In the genomic region with DNA sequence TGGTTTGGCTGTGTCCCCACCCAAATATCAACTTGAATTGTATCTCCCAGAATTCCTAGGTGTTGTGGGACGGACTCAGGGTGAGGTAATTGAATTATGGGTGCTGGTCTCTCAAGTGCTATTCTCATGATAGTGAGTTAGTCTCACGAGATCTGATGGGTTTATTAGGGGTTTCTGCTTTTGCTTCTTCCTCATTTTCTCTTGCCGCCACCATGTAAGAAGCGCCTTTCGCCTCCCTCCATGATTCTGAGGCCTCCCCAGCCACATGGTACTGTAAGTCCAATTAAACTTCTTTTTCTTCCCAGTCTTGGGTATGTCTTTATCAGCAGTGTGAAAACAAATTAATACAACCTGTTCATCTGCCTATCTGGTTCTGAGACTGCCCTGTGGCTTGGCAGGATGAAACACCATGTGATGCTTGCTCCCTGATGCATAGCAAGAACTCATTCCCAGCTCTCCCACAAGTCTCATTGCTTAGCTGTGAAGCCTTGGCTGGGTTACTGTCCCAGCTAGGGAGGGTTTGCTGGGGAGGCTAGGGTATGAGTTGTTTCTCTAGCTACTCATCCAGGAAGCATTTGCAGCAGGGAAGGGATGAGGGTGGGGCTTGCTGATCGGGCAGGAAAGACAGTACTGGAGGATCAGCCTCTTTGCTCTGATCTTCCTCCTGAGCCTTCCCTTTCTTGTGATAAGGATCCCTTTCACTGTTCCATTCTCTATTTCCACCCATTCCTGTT, we compare ENCODE assay signal across 10 cellular contexts. TPM values are rescaled to one million over a fixed set of nuclear protein-coding genes. Genes with fewer than 3 reads are reported as not detected.
DNase-seq lines count a peak whose midpoint lies in the region; ATAC-seq and TF ChIP-seq lines count a peak whose summit lies in the region.
"Had no signal": no experiment of that assay in that cellular context is flagged by ENCODE, and none has a peak within 500 bp of the region (broad histone marks: within the 10 kb centered on the region; RNA-seq: fewer than 3 reads in every experiment).

No MANE protein-coding gene starts in this region.

- intact Hi-C loops in colonic mucosa (cut with DNase I), result no loop called here
- intact Hi-C loops in natural killer cell (cut with micrococcal nuclease), result no loop called here

- H3K9ac ChIP-seq in colonic mucosa (ENCODE audit: low read depth in 2 of 2, low read length in 2 of 2) (peak overlapping the region in 1 of 2 donors; percentile 43), neuronal stem cell (ENCODE audit: low read depth, low read length, poor library complexity) (no peak overlapping the region)

- no peaks in the 10 kb centered on the region for H3K4me1 ChIP-seq in colonic mucosa
- H3K4me1 ChIP-seq in neuronal stem cell (ENCODE audit: control insufficient read depth in 2 of 2, insufficient read depth in 1 of 2, low read depth in 1 of 2, low read length in 2 of 2), result peaks cover 0 to 5% of the 10 kb centered on the region in 2 donors

- no peak overlapping the region for H3K4me3 Mint-ChIP-seq in activated CD8-positive, alpha-beta memory T cell treated with anti-CD3 and anti-CD28 coated beads, Interleukin-2, amount 10 ng/mL, durations not matched to agents 7 days and 5 days
- H3K4me3 Mint-ChIP-seq in natural killer cell, result no peak overlapping the region
- H3K4me3 Mint-ChIP-seq: activated naive CD8-positive, alpha-beta T cell treated with anti-CD3 and anti-CD28 coated beads, Interleukin-2, amount 10 ng/mL, durations not matched to agents 7 days and 5 days had no signal

- H3K27me3 Mint-ChIP-seq in activated CD8-positive, alpha-beta memory T cell treated with anti-CD3 and anti-CD28 coated beads, Interleukin-2, amount 10 ng/mL, durations not matched to agents 7 days and 5 days, result peaks cover 12% of the 10 kb centered on the region
- H3K27me3 Mint-ChIP-seq in natural killer cell (ENCODE audit: low read depth in 2 of 2), result peaks cover 2 to 5% of the 10 kb centered on the region in 2 donors

- no peak overlapping the region for H2AFZ ChIP-seq in neuronal stem cell (ENCODE audit: low read length)

- H3K36me3 ChIP-seq in colonic mucosa, result no peaks in the 10 kb centered on the region
- H3K36me3 ChIP-seq in neuronal stem cell (replicated peaks in 1 of 2; ENCODE audit: control insufficient read depth in 2 of 2, insufficient read depth in 2 of 2, low read length in 2 of 2), result no peaks in the 10 kb centered on the region

- H3K4me1 Mint-ChIP-seq in activated CD8-positive, alpha-beta memory T cell treated with anti-CD3 and anti-CD28 coated beads, Interleukin-2, amount 10 ng/mL, durations not matched to agents 7 days and 5 days, result peaks cover 10% of the 10 kb centered on the region
- peaks cover 9 to 12% of the 10 kb centered on the region in 2 donors for H3K4me1 Mint-ChIP-seq in natural killer cell

- H2BK12ac ChIP-seq in neuronal stem cell (ENCODE audit: low read length), result no peak overlapping the region

- H2BK15ac ChIP-seq in neuronal stem cell (ENCODE audit: low read length), result no peak overlapping the region

- H3K9me3 Mint-ChIP-seq in activated CD8-positive, alpha-beta memory T cell treated with anti-CD3 and anti-CD28 coated beads, Interleukin-2, amount 10 ng/mL, durations not matched to agents 7 days and 5 days (ENCODE audit: low read depth), result peaks cover 8% of the 10 kb centered on the region
- peaks cover 4 to 10% of the 10 kb centered on the region in 2 donors for H3K9me3 Mint-ChIP-seq in natural killer cell

- H4K91ac ChIP-seq in neuronal stem cell (ENCODE audit: low read depth, low read length, poor library complexity), result no peak overlapping the region

- CTCF ChIA-PET in activated CD8-positive, alpha-beta memory T cell treated with anti-CD3 and anti-CD28 coated beads, Interleukin-2, amount 10 ng/mL, durations not matched to agents 7 days and 5 days (lab: Charles Lee), result interaction anchor here (0.7 to 1.5 kb wide), 2 partner anchors 17 to 19 kb away, joined by 3 to 4 read pairs; no protein-coding TSS in a partner anchor

- no peak overlapping the region for H2AK5ac ChIP-seq in neuronal stem cell (ENCODE audit: low read depth, low read length)

- H3K36me3 Mint-ChIP-seq in activated CD8-positive, alpha-beta memory T cell treated with anti-CD3 and anti-CD28 coated beads, Interleukin-2, amount 10 ng/mL, durations not matched to agents 7 days and 5 days, result peaks cover 2% of the 10 kb centered on the region
- H3K36me3 Mint-ChIP-seq in natural killer cell, result peaks cover 14% of the 10 kb centered on the region

- no CpG with 5 or more reads among the region's 6 CpGs for WGBS in neuronal stem cell (ENCODE audit: extremely low coverage in 2 of 2, insufficient read length in 2 of 2, insufficient replicate concordance in 1 of 2), 2 donors

- H3K27ac Mint-ChIP-seq in activated CD8-positive, alpha-beta memory T cell treated with anti-CD3 and anti-CD28 coated beads, Interleukin-2, amount 10 ng/mL, durations not matched to agents 7 days and 5 days, result no peak overlapping the region
- H3K27ac Mint-ChIP-seq in natural killer cell, result no peak overlapping the region
- H3K27ac Mint-ChIP-seq: activated naive CD8-positive, alpha-beta T cell treated with anti-CD3 and anti-CD28 coated beads, Interleukin-2, amount 10 ng/mL, durations not matched to agents 7 days and 5 days had no signal

- H3K23ac ChIP-seq in neuronal stem cell (ENCODE audit: low read depth, low read length, poor library complexity), result no peak overlapping the region

- no peaks in the 10 kb centered on the region for H3K79me1 ChIP-seq in neuronal stem cell (ENCODE audit: low read depth, low read length)

- H2BK5ac ChIP-seq in neuronal stem cell (ENCODE audit: low read length), result no peak overlapping the region

- H3K27ac ChIP-seq in colonic mucosa (peak overlapping the region; percentile 61), neuronal stem cell (replicated peaks; ENCODE audit: low read length) (no peak overlapping the region)

- H3K4ac ChIP-seq in neuronal stem cell (ENCODE audit: low read length), result no peak overlapping the region

- no peak overlapping the region for H3K18ac ChIP-seq in neuronal stem cell (ENCODE audit: low read length)

- no peak overlapping the region for H2BK120ac ChIP-seq in neuronal stem cell (ENCODE audit: low read depth, low read length)

- no peak overlapping the region for H3K14ac ChIP-seq in neuronal stem cell (ENCODE audit: low read length)

- no peak overlapping the region for H3K4me2 ChIP-seq in neuronal stem cell (ENCODE audit: insufficient read depth, low read length, poor library complexity, severe bottlenecking)

- H3K4me3 ChIP-seq in colonic mucosa, result no peak overlapping the region
- H3K4me3 ChIP-seq in neuronal stem cell (ENCODE audit: low read length in 2 of 2), result no peak overlapping the region

- TF ChIP-seq CTCF in AG09319 (IDR thresholded peaks at IDR 0.05; ENCODE audit: low read depth, low read length) (no peak), colonic mucosa (IDR thresholded peaks at IDR 0.05) (no peak), natural killer cell (IDR thresholded peaks at IDR 0.05) (no peak)

- DNase-seq in AG09319 (ENCODE audit: extremely low read depth, low read depth) (peak; percentile 80), LHCN-M2 (ENCODE audit: low read depth) (peak; percentile 75), colonic mucosa (peak; percentile 66), myocyte (ENCODE audit: low read depth) (peak; percentile 60), neuronal stem cell (ENCODE audit: low spot score) (no peak), NCI-H2029 (lab: John Stamatoyannopoulos, UW) (no peak), natural killer cell (no peak)
- no peak for DNase-seq in activated CD8-positive, alpha-beta memory T cell treated with anti-CD3 and anti-CD28 coated beads, Interleukin-2, amount 10 ng/mL, durations not matched to agents 7 days and 5 days
- DNase-seq: activated naive CD8-positive, alpha-beta T cell treated with anti-CD3 and anti-CD28 coated beads, Interleukin-2, amount 10 ng/mL, durations not matched to agents 7 days and 5 days; DMS79 treated with DMSO at 0.1 percent for 48 hours had no signal

- H3K27me3 ChIP-seq in colonic mucosa (no peaks in the 10 kb centered on the region), neuronal stem cell (ENCODE audit: control insufficient read depth in 3 of 3, insufficient read depth in 3 of 3, low read depth in 1 of 3, low read length in 3 of 3) (peaks cover 0 to 26% (median 15%) of the 10 kb centered on the region in 3 experiments)

- H4K8ac ChIP-seq in neuronal stem cell (ENCODE audit: low read depth, low read length), result no peak overlapping the region

- no peak for ATAC-seq in activated CD8-positive, alpha-beta memory T cell treated with anti-CD3 and anti-CD28 coated beads, Interleukin-2, amount 10 ng/mL, durations not matched to agents 7 days and 5 days
- no peak for ATAC-seq in natural killer cell

- no peaks in the 10 kb centered on the region for H3K9me3 ChIP-seq in colonic mucosa
- peaks cover 0 to 4% of the 10 kb centered on the region in 2 donors for H3K9me3 ChIP-seq in neuronal stem cell (replicated peaks in 1 of 2; ENCODE audit: control insufficient read depth in 2 of 2, insufficient read depth in 1 of 2, low read depth in 1 of 2, low read length in 2 of 2)

RNA-seq across cellular contexts. Expression of gene SQOR, which starts 3.7 kb away (rescaled TPM):
- total RNA-seq in LHCN-M2 (2014; rRNA removed) (34.0 and 47.8 TPM in 2 replicates), colonic mucosa (100 to 1,000 TPM; 308 to 500 TPM), myocyte (12.8 and 18.1 TPM in 2 replicates), natural killer cell (10 to 100 TPM; 22.8 to 36.5 (median 29.9) TPM)
- 16.9 TPM for polyA plus RNA-seq in LHCN-M2 (2012)
- 12.9 TPM for polyA plus RNA-seq in myocyte (2012)
- 10 to 100 TPM; 79.8 to 86.4 TPM for total RNA-seq in activated CD8-positive, alpha-beta memory T cell treated with anti-CD3 and anti-CD28 coated beads, Interleukin-2, amount 10 ng/mL, durations not matched to agents 7 days and 5 days
- 0.47 TPM for polyA plus RNA-seq in neuronal stem cell (2013, experiment 1 of 2)
- polyA plus RNA-seq in neuronal stem cell (2013, experiment 2 of 2), result 0.48 TPM

RNA-seq across cellular contexts. Expression of gene BLOC1S6, which starts 43.9 kb away (rescaled TPM):
- total RNA-seq in LHCN-M2 (2014; rRNA removed) (77.1 and 80.0 TPM in 2 replicates), colonic mucosa (10 to 100 TPM; 28.3 to 31.9 TPM), myocyte (80.9 and 84.8 TPM in 2 replicates), natural killer cell (10 to 100 TPM; 63.4 to 81.3 (median 65.6) TPM)
- 20.9 TPM for polyA plus RNA-seq in LHCN-M2 (2012)
- 24.2 TPM for polyA plus RNA-seq in myocyte (2012)
- total RNA-seq in activated CD8-positive, alpha-beta memory T cell treated with anti-CD3 and anti-CD28 coated beads, Interleukin-2, amount 10 ng/mL, durations not matched to agents 7 days and 5 days, result 10 to 100 TPM; 33.6 to 35.7 TPM
- polyA plus RNA-seq in neuronal stem cell (2013, experiment 1 of 2), result 32.4 TPM
- 32.6 TPM for polyA plus RNA-seq in neuronal stem cell (2013, experiment 2 of 2)

Comparison
In these comparisons a context has a peak if more than half of its experiments do, and no peak if none do; other contexts are left out.
1. DNase-seq: peak in AG09319 (single experiment), LHCN-M2 (single experiment), colonic mucosa (single experiment) and myocyte (single experiment); none in activated CD8-positive, alpha-beta memory T cell treated with anti-CD3 and anti-CD28 coated beads, Interleukin-2, amount 10 ng/mL, durations not matched to agents 7 days and 5 days (single experiment), neuronal stem cell (single experiment), NCI-H2029 (single experiment) and natural killer cell (single experiment).